ENCODE assay signal across 15 cellular contexts in the genomic region with DNA sequence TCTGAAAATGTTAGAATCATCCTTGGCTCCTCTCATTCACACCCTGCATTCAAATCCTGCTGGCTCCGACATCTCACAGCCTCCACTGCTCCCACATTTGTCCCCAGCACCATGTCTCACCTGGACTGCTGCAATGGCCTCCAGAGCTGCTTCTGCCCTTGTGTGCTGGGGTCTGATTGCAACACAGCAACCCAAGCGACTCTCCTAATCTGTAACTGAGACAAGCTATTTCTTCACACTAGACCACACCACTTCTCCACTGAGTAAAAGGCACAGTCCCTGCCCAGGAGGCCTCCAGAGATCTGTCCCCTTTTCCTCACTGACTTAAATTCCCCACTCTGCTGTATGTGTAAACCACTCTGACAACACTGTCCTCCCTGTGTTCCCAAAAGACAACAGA.
A peak's percentile ranks its signal among the peaks of the same experiment; 100 is the strongest.
DNase-seq lines count a peak whose midpoint lies in the region; ATAC-seq and TF ChIP-seq lines count a peak whose summit lies in the region.
"Had no signal": no experiment of that assay in that cellular context is flagged by ENCODE, and none has a peak within 500 bp of the region (broad histone marks: within the 10 kb centered on the region; RNA-seq: fewer than 3 reads in every experiment).

No MANE protein-coding gene starts in this region.

- TF ChIP-seq POLR2A in IMR-90 (IDR thresholded peaks at IDR 0.05; ENCODE audit: low read depth, low read length), result no peak

- no peak for ATAC-seq in IMR-90 (ENCODE audit: low read depth)
- no peak for ATAC-seq in HG02678 (IDR thresholded peaks at IDR 0.05; ENCODE audit: unreplicated experiment)
- ATAC-seq in natural killer cell, result no peak
- ATAC-seq: A549, K562 had no signal

- H4K20me1 ChIP-seq in IMR-90 (ENCODE audit: insufficient read depth, low read length), result no peaks in the 10 kb centered on the region
- H4K20me1 ChIP-seq: BLaER1 had no signal

- intact Hi-C loops in Caco-2 (cut with micrococcal nuclease; ENCODE audit: unreplicated experiment), result no loop called here
- intact Hi-C loops in IMR-90 (cut with micrococcal nuclease), result loop anchor here (5.0 kb wide), 1 partner anchor 234 kb away; the partner anchor contains the start of gene SEMA5A
- intact Hi-C loops in natural killer cell (cut with micrococcal nuclease), result no loop called here

- peak overlapping the region; percentile 85 for H2BK20ac ChIP-seq in IMR-90 (ENCODE audit: low read depth, low read length)

- H4K5ac ChIP-seq in IMR-90 (ENCODE audit: low read depth, low read length), result peak overlapping the region; percentile 65

- H3K9me3 Mint-ChIP-seq in Caco-2 (ENCODE audit: unreplicated experiment) (peaks cover 6% of the 10 kb centered on the region), natural killer cell (peaks cover 23 to 30% of the 10 kb centered on the region in 2 donors)

- no peak overlapping the region for H4K12ac ChIP-seq in trophoblast cell (ENCODE audit: low read depth, low read length)

- peak overlapping the region; percentile 81 for H3K4ac ChIP-seq in IMR-90 (ENCODE audit: low read depth, low read length)
- no peak overlapping the region for H3K4ac ChIP-seq in trophoblast cell (ENCODE audit: low read depth, low read length)

- H3K4me1 Mint-ChIP-seq in Caco-2 (ENCODE audit: low read depth, unreplicated experiment) (peaks cover 18% of the 10 kb centered on the region), natural killer cell (no peaks in the 10 kb centered on the region)
- H3K4me1 Mint-ChIP-seq: CD8-positive, alpha-beta memory T cell had no signal

- no peak for TF ChIP-seq CTCF in Caco-2 (IDR thresholded peaks at IDR 0.05; ENCODE audit: insufficient read depth in 1 of 2, low read depth in 1 of 2, low read length in 1 of 2, severe bottlenecking in 1 of 2, unreplicated experiment in 1 of 2)
- TF ChIP-seq CTCF in IMR-90 (conservative IDR thresholded peaks at IDR 0.05; ENCODE audit: low read depth, low read length), result no peak
- TF ChIP-seq CTCF in natural killer cell (IDR thresholded peaks at IDR 0.05), result no peak

- H4K8ac ChIP-seq in IMR-90 (ENCODE audit: low read depth in 2 of 2, low read length in 2 of 2) (peak overlapping the region; percentile 4 to 54; a peak in 2 of 4 replicates), trophoblast cell (ENCODE audit: low read depth, low read length) (no peak overlapping the region)

- DNase-seq in Caco-2 (no peak), IMR-90 (no peak), fibroblast of gingiva (ENCODE audit: low read depth) (peak; percentile 36), trophoblast cell (no peak), NCI-H2029 treated with DMSO at 0.1 percent for 48 hours (lab: John Stamatoyannopoulos, UW) (no peak), natural killer cell (no peak)
- no peak for DNase-seq in NK-92 treated with Interleukin-12 subunit alpha and Interleukin-12 subunit beta, amount 100 ng/mL, for 24 hours (lab: John Stamatoyannopoulos, UW)
- DNase-seq: AML-193; CD8-positive, alpha-beta memory T cell; GM23248; H7 had no signal

- peaks cover 20% of the 10 kb centered on the region for H3K4me1 ChIP-seq in Caco-2
- peaks cover 21% of the 10 kb centered on the region for H3K4me1 ChIP-seq in IMR-90 (ENCODE audit: control insufficient read depth, insufficient read depth, low read length)
- H3K4me1 ChIP-seq in trophoblast cell (ENCODE audit: control insufficient read depth in 1 of 2, insufficient read depth in 2 of 2, low read length in 2 of 2), result peaks cover 4 to 11% of the 10 kb centered on the region in 2 experiments
- H3K4me1 ChIP-seq: A549, BLaER1 had no signal

- peak overlapping the region; percentile 61 for H3K23ac ChIP-seq in IMR-90 (ENCODE audit: low read depth, low read length)
- H3K23ac ChIP-seq in trophoblast cell (ENCODE audit: low read length), result no peak overlapping the region

- peaks cover 9% of the 10 kb centered on the region for H3K9me1 ChIP-seq in IMR-90 (ENCODE audit: insufficient read depth, low read length)

- no peak overlapping the region for H3K56ac ChIP-seq in IMR-90 (ENCODE audit: extremely low read depth, insufficient read depth, low read length)

- POLR2A ChIA-PET in Caco-2 (lab: Charles Lee), result no interaction called here
- POLR2A ChIA-PET in IMR-90 (lab: Charles Lee; ENCODE audit: unreplicated experiment), result interaction anchor here (0.5 kb wide), 1 partner anchor 12 kb away, joined by 3 read pairs; no protein-coding TSS in a partner anchor

- H3K27me3 ChIP-seq in Caco-2 (replicated peaks; ENCODE audit: control insufficient read depth, insufficient read depth, low read length) (no peaks in the 10 kb centered on the region), IMR-90 (ENCODE audit: control insufficient read depth, insufficient read depth, low read length) (no peaks in the 10 kb centered on the region), trophoblast cell (ENCODE audit: insufficient read depth, low read length) (no peaks in the 10 kb centered on the region)
- H3K27me3 ChIP-seq: BLaER1 had no signal

- WGBS in IMR-90 (ENCODE audit: extremely low coverage in 2 of 2, insufficient read length in 1 of 2), 2 experiments, result 81% methylated on average over 2 of the region's 2 CpGs; no CpG with 5 or more reads in 1 of the 2 experiments
- no CpG with 5 or more reads among the region's 2 CpGs for WGBS in trophoblast cell (ENCODE audit: extremely low coverage, insufficient coverage, insufficient read length)

- H2BK15ac ChIP-seq in IMR-90 (ENCODE audit: low read depth, low read length), result peak overlapping the region; percentile 41; the same call in 2 of the 3 replicates

- CTCF ChIA-PET in Caco-2 (lab: Charles Lee), result no interaction called here
- CTCF ChIA-PET in IMR-90 (lab: Yijun Ruan, JAX), result no interaction called here

- H3K14ac ChIP-seq in IMR-90 (replicated peaks; ENCODE audit: low read depth, low read length), result peak overlapping the region; percentile 78
- H3K14ac ChIP-seq in trophoblast cell (ENCODE audit: low read length), result peak overlapping the region; percentile 58

- H3K27ac ChIP-seq in IMR-90 (ENCODE audit: insufficient read depth, low read length) (peak overlapping the region; percentile 69; the same call in 1 of the 2 replicates), trophoblast cell (ENCODE audit: low read depth, low read length) (no peak overlapping the region)
- H3K27ac ChIP-seq: A549, BLaER1, GM23248 had no signal

- H4K91ac ChIP-seq in IMR-90 (ENCODE audit: insufficient read depth, low read depth, low read length), result peak overlapping the region; percentile 74
- H4K91ac ChIP-seq in trophoblast cell (ENCODE audit: low read depth, low read length), result peak overlapping the region; percentile 52

- no peaks in the 10 kb centered on the region for H3K36me3 ChIP-seq in Caco-2 (ENCODE audit: control insufficient read depth, insufficient read depth, low read length)
- no peaks in the 10 kb centered on the region for H3K36me3 ChIP-seq in IMR-90 (ENCODE audit: control insufficient read depth, insufficient read depth, low read length)
- H3K36me3 ChIP-seq in trophoblast cell (ENCODE audit: control insufficient read depth in 1 of 2, insufficient read depth in 2 of 2, low read length in 2 of 2), result no peaks in the 10 kb centered on the region
- H3K36me3 ChIP-seq: BLaER1 had no signal

- no TSS peak for BruUV-seq in Caco-2 (replicated peaks; lab: Mats Ljungman, UMichigan)
- BruUV-seq in IMR-90 (replicated peaks; lab: Mats Ljungman, UMichigan), result no TSS peak

- no peak overlapping the region for H2AK9ac ChIP-seq in IMR-90 (replicated peaks; ENCODE audit: low read depth, low read length, poor library complexity)

- H2BK120ac ChIP-seq in IMR-90 (ENCODE audit: low read depth, low read length), result peak overlapping the region; percentile 90
- peak overlapping the region; percentile 7 for H2BK120ac ChIP-seq in trophoblast cell (ENCODE audit: insufficient read depth, low read length, poor library complexity)

- no peaks in the 10 kb centered on the region for H3K79me1 ChIP-seq in IMR-90 (ENCODE audit: low read depth in 1 of 2, low read length in 2 of 2)
- H3K79me1 ChIP-seq in trophoblast cell (ENCODE audit: low read length), result peaks cover 10% of the 10 kb centered on the region

- no peak for TF ChIP-seq RAD21 in IMR-90 (IDR thresholded peaks at IDR 0.05; ENCODE audit: low read length)

- H3K27me3 Mint-ChIP-seq in Caco-2 (ENCODE audit: insufficient read depth, unreplicated experiment), result no peaks in the 10 kb centered on the region
- H3K27me3 Mint-ChIP-seq in natural killer cell (ENCODE audit: low read depth in 2 of 2), result no peaks in the 10 kb centered on the region

- H3K79me2 ChIP-seq in trophoblast cell (ENCODE audit: control insufficient read depth, insufficient read depth, low read length, poor library complexity), result no peaks in the 10 kb centered on the region

- H2BK5ac ChIP-seq in IMR-90 (ENCODE audit: low read depth, low read length, poor library complexity, severe bottlenecking), result peak overlapping the region; percentile 41
- H2BK5ac ChIP-seq in trophoblast cell (ENCODE audit: low read depth, low read length, poor library complexity), result peak overlapping the region; percentile 44

- H2AFZ ChIP-seq in IMR-90 (replicated peaks; ENCODE audit: low read length, poor library complexity) (peak overlapping the region; percentile 11), trophoblast cell (ENCODE audit: insufficient read depth, low read length, poor library complexity) (no peak overlapping the region)
- H2AFZ ChIP-seq: GM23248 had no signal

- H2AK5ac ChIP-seq in IMR-90 (ENCODE audit: low read depth, low read length), result peak overlapping the region; percentile 87; the same call in 1 of the 2 replicates
- peak overlapping the region; percentile 0 for H2AK5ac ChIP-seq in trophoblast cell (ENCODE audit: low read length)

- no peak overlapping the region for H3K4me3 ChIP-seq in Caco-2 (ENCODE audit: low read depth, low read length)
- no peak overlapping the region for H3K4me3 ChIP-seq in IMR-90 (ENCODE audit: insufficient read depth, low read depth, low read length)
- no peak overlapping the region for H3K4me3 ChIP-seq in trophoblast cell (ENCODE audit: low read depth, low read length)
- H3K4me3 ChIP-seq: A549, BLaER1, GM23248, K562 had no signal

- H3K9ac ChIP-seq in IMR-90 (ENCODE audit: low read depth, low read length) (no peak overlapping the region), trophoblast cell (ENCODE audit: low read length) (no peak overlapping the region)
- H3K9ac ChIP-seq: BLaER1, GM23248 had no signal

- H3K9me3 ChIP-seq in Caco-2, result no peaks in the 10 kb centered on the region; the same call in 1 of the 2 replicates
- no peaks in the 10 kb centered on the region for H3K9me3 ChIP-seq in IMR-90 (ENCODE audit: control insufficient read depth, insufficient read depth, low read length)
- H3K9me3 ChIP-seq in trophoblast cell (ENCODE audit: insufficient read depth, low read depth, low read length), result no peaks in the 10 kb centered on the region
- H3K9me3 ChIP-seq: A549 had no signal

- H3K4me3 Mint-ChIP-seq in Caco-2 (ENCODE audit: unreplicated experiment) (peak overlapping the region; percentile 1), natural killer cell (no peak overlapping the region)
- H3K4me3 Mint-ChIP-seq: CD8-positive, alpha-beta memory T cell had no signal

- H3K4me2 ChIP-seq in IMR-90 (ENCODE audit: low read depth, low read length) (peak overlapping the region; percentile 35; the same call in 1 of the 2 replicates), trophoblast cell (ENCODE audit: low read length) (no peak overlapping the region)
- H3K4me2 ChIP-seq: A549, BLaER1 had no signal

- dilution Hi-C loops in IMR-90 (cut with HindIII; ENCODE audit: low sequenced_read_pairs, unreplicated experiment), result no loop called here

- peak overlapping the region; percentile 4 for H2BK12ac ChIP-seq in trophoblast cell (ENCODE audit: low read length)

- in situ Hi-C loops in IMR-90 (cut with MboI; ENCODE audit: low sequenced_read_pairs), result no loop called here

- H3K27ac Mint-ChIP-seq in Caco-2 (ENCODE audit: unreplicated experiment), result peak overlapping the region; percentile 62
- H3K27ac Mint-ChIP-seq in natural killer cell, result no peak overlapping the region
- H3K27ac Mint-ChIP-seq: CD8-positive, alpha-beta memory T cell had no signal

- H3K18ac ChIP-seq in IMR-90 (ENCODE audit: low read depth, low read length) (peak overlapping the region; percentile 83), trophoblast cell (ENCODE audit: low read length) (no peak overlapping the region)

- H3K36me3 Mint-ChIP-seq in Caco-2 (ENCODE audit: insufficient read depth, unreplicated experiment), result peaks cover 5% of the 10 kb centered on the region
- no peaks in the 10 kb centered on the region for H3K36me3 Mint-ChIP-seq in natural killer cell
- H3K36me3 Mint-ChIP-seq: CD8-positive, alpha-beta memory T cell had no signal
